Comparison of ENCODE assay signal across 8 cellular contexts in genomic region chr5:91383027-91383955, GRCh38. TPM values are rescaled to one million over a fixed set of nuclear protein-coding genes. Genes with fewer than 3 reads are reported as not detected.
DNase-seq lines count a peak whose midpoint lies in the region; ATAC-seq and TF ChIP-seq lines count a peak whose summit lies in the region.

A gene with protein sequence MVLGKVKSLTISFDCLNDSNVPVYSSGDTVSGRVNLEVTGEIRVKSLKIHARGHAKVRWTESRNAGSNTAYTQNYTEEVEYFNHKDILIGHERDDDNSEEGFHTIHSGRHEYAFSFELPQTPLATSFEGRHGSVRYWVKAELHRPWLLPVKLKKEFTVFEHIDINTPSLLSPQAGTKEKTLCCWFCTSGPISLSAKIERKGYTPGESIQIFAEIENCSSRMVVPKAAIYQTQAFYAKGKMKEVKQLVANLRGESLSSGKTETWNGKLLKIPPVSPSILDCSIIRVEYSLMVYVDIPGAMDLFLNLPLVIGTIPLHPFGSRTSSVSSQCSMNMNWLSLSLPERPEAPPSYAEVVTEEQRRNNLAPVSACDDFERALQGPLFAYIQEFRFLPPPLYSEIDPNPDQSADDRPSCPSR (minus strand): TSS chr5:91383317. CDS start chr5:91383092, 225 bp downstream.

- H3K27ac Mint-ChIP-seq in activated B cell treated with CpG ODN at 0.5 μM for 24 hours: peak within 1 kb of the TSS; percentile 97
- peak within 1 kb of the TSS; percentile 93 to 100 (median 100) for H3K27ac Mint-ChIP-seq in immature natural killer cell

- intact Hi-C loops in activated B cell treated with CpG ODN at 0.5 μM for 24 hours (cut with micrococcal nuclease): loop anchor here (1.0 to 2.0 kb wide), 3 partner anchors 72 to 909 kb away; partner anchors contain the start of genes MBLAC2 and POLR3G

- H3K4me3 Mint-ChIP-seq in activated B cell treated with CpG ODN at 0.5 μM for 24 hours (peak within 1 kb of the TSS; percentile 93), immature natural killer cell (peak within 1 kb of the TSS; percentile 94 to 100 (median 99))

- CTCF ChIA-PET in activated B cell treated with CpG ODN at 0.5 μM for 24 hours (lab: Charles Lee): interaction anchor here (0.7 to 6.5 kb wide), 13 partner anchors 10 to 517 kb away, joined by 3 to 153 read pairs (median 21); no protein-coding TSS in a partner anchor

- POLR2A ChIA-PET in activated B cell treated with CpG ODN at 0.5 μM for 24 hours (lab: Charles Lee): interaction anchor here (0.7 to 6.1 kb wide), 27 partner anchors 9 to 973 kb away, joined by 3 to 194 read pairs (median 4); partner anchors contain the start of genes CETN3, LYSMD3, MBLAC2 and POLR3G

- peak within 1 kb of the TSS; percentile 80 to 84 for H3K4me3 ChIP-seq in cardiac fibroblast (replicated peaks in 1 of 2; ENCODE audit: low read depth in 2 of 2, low read length in 2 of 2)

- no peaks in the 10 kb centered on the region for H3K27me3 Mint-ChIP-seq in activated B cell treated with CpG ODN at 0.5 μM for 24 hours
- peaks cover 8 to 28% (median 17%) of the 10 kb centered on the region in 3 donors for H3K27me3 Mint-ChIP-seq in immature natural killer cell (ENCODE audit: low read depth in 3 of 3)

- H3K36me3 Mint-ChIP-seq in activated B cell treated with CpG ODN at 0.5 μM for 24 hours (ENCODE audit: low read depth): peaks cover 37% of the 10 kb centered on the region
- H3K36me3 Mint-ChIP-seq in immature natural killer cell: peaks cover 0 to 6% (median 2%) of the 10 kb centered on the region in 3 donors

- H3K4me1 Mint-ChIP-seq in activated B cell treated with CpG ODN at 0.5 μM for 24 hours (peaks cover 28% of the 10 kb centered on the region), immature natural killer cell (peaks cover 27 to 39% of the 10 kb centered on the region in 2 donors)

- peak; percentile 59 for ATAC-seq in GM18909 (IDR thresholded peaks at IDR 0.05; ENCODE audit: poor library complexity, unreplicated experiment)
- peak; percentile 47 for ATAC-seq in HG03159 (IDR thresholded peaks at IDR 0.05; ENCODE audit: unreplicated experiment)
- peak; percentile 43 for ATAC-seq in activated B cell treated with CpG ODN at 0.5 μM for 24 hours (ENCODE audit: low read depth)

- DNase-seq in AG08395 (ENCODE audit: low spot score) (peak; percentile 93), NCI-H345 (lab: John Stamatoyannopoulos, UW) (peak; percentile 97), activated B cell treated with CpG ODN at 0.5 μM for 24 hours (peak; percentile 97), cardiac fibroblast (ENCODE audit: low read depth in 2 of 2) (peak; percentile 97 to 98), immature natural killer cell (peak; percentile 95 to 97 (median 96)), smooth muscle cell of the brain vasculature (ENCODE audit: low read depth, low spot score) (peak; percentile 93)

- TF ChIP-seq CTCF in activated B cell treated with CpG ODN at 0.5 μM for 24 hours (IDR thresholded peaks at IDR 0.05) (no peak), cardiac fibroblast (IDR thresholded peaks at IDR 0.05; ENCODE audit: low read depth, low read length) (no peak)

- H3K9me3 Mint-ChIP-seq in activated B cell treated with CpG ODN at 0.5 μM for 24 hours (no peaks in the 10 kb centered on the region), immature natural killer cell (no peaks in the 10 kb centered on the region)

RNA-seq across cellular contexts. Expression of the gene that starts here (rescaled TPM):
- 56.3 and 65.3 TPM in 2 replicates for total RNA-seq in activated B cell treated with CpG ODN at 0.5 μM for 24 hours
- 10 to 100 TPM; 39.1 to 51.5 (median 50.3) TPM for polyA plus RNA-seq in immature natural killer cell

Comparison
In these comparisons a context has a peak if more than half of its experiments do, and no peak if none do; other contexts are left out.
1. Peak in every context shown above with its lines: DNase-seq, ATAC-seq and H3K4me3 ChIP-seq.